Comparison of ENCODE assay signal across 8 cellular contexts in genomic region chr17:38800237-38800760, GRCh38. TPM values are rescaled to one million over a fixed set of nuclear protein-coding genes. Genes with fewer than 3 reads are reported as not detected.
DNase-seq lines count a peak whose midpoint lies in the region; ATAC-seq, FAIRE-seq and TF ChIP-seq lines count a peak whose summit lies in the region.

No MANE protein-coding gene starts in this region.

- in situ Hi-C loops in ACHN (cut with HindIII; ENCODE audit: low pct_ligation_motif_present, low pct_unique_long_range_greater_than_20kb, low sequenced_read_pairs): no loop called here

- peak overlapping the region; percentile 91 for H3K4me2 ChIP-seq in OCI-LY3 (ENCODE audit: low read length)

- TF ChIP-seq CTCF in OCI-LY3 (IDR thresholded peaks at IDR 0.05; ENCODE audit: low read depth, low read length) (no peak), pancreas (IDR thresholded peaks at IDR 0.05) (no peak)

- H3K9me3 ChIP-seq in OCI-LY3 (ENCODE audit: insufficient read depth, low read length): no peaks in the 10 kb centered on the region
- H3K9me3 ChIP-seq in pancreas: no peaks in the 10 kb centered on the region

- H3K4me3 ChIP-seq in OCI-LY3 (ENCODE audit: low read length) (peak overlapping the region; percentile 95), pancreas (peak overlapping the region; percentile 87 to 90 (median 89))

- H3K4me1 ChIP-seq in OCI-LY3 (ENCODE audit: low read length) (peaks cover 17% of the 10 kb centered on the region), pancreas (peaks cover 6 to 29% (median 16%) of the 10 kb centered on the region in 3 donors)

- no peak for ATAC-seq in pancreas
- no peak for ATAC-seq in sciatic nerve

- WGBS in pancreas, 2 donors: 16% methylated on average over 14 of the region's 14 CpGs

- intact Hi-C loops in pancreas (cut with DNase I): no loop called here
- intact Hi-C loops in sciatic nerve (cut with DNase I): no loop called here

- peaks cover 36% of the 10 kb centered on the region for H3K36me3 ChIP-seq in OCI-LY3 (replicated peaks; ENCODE audit: low read depth, low read length)
- H3K36me3 ChIP-seq in pancreas: peaks cover 0 to 35% (median 6%) of the 10 kb centered on the region in 3 donors

- peak overlapping the region; percentile 94 for H3K9ac ChIP-seq in OCI-LY3 (ENCODE audit: low read length)

- no peak for FAIRE-seq in pancreas (lab: Jason Lieb, UNC)

- H3K27ac ChIP-seq in OCI-LY3 (ENCODE audit: low read length) (peak overlapping the region; percentile 87), epithelial cell of prostate (peak overlapping the region; percentile 93), pancreas (peak overlapping the region; percentile 97 to 100 (median 100))

- H3K79me2 ChIP-seq in OCI-LY3 (ENCODE audit: low read length): peaks cover 39% of the 10 kb centered on the region

- H3K27me3 ChIP-seq in OCI-LY3 (ENCODE audit: low read depth, low read length) (no peaks in the 10 kb centered on the region), pancreas (no peaks in the 10 kb centered on the region)

- peak; percentile 49 for DNase-seq in ELF-1 (ENCODE audit: low read depth, low spot score)
- no peak for DNase-seq in epithelial cell of prostate (ENCODE audit: low read depth, low spot score)
- no peak for DNase-seq in pancreas
- no peak for DNase-seq in NCI-H524 (lab: John Stamatoyannopoulos, UW)
- DNase-seq in ACHN: no peak
- no peak for DNase-seq in sciatic nerve (ENCODE audit: low spot score)
- no peak for DNase-seq in stimulated activated CD4-positive, alpha-beta T cell treated with anti-CD3 and anti-CD28 coated beads, Interleukin-2, amount 100 ng/mL, for 48 hours

- 0 out of 2 replicates have a peak, but pooled peaks cover 9% of the 10 kb centered on the region for H4K20me1 ChIP-seq in OCI-LY3 (ENCODE audit: insufficient read depth, low read length)

- H2AFZ ChIP-seq in OCI-LY3 (ENCODE audit: low read depth, low read length): peak overlapping the region; percentile 45; the same call in 1 of the 2 replicates

RNA-seq across cellular contexts. Expression of gene PIP4K2B, which starts 0.9 kb away (rescaled TPM):
- total RNA-seq in pancreas (10 to 100 TPM in 5 of 6 donors, 1 to 10 TPM in 1; 9.0 to 22.2 (median 11.7) TPM), sciatic nerve (58.5 TPM)
- polyA plus RNA-seq in pancreas: 10 to 100 TPM; 14.2 to 17.0 TPM

RNA-seq across cellular contexts. Expression of gene CWC25, which starts 24.8 kb away (rescaled TPM):
- total RNA-seq in pancreas (10 to 100 TPM in 1 of 6 donors, 1 to 10 TPM in 5; 7.5 to 11.4 (median 8.0) TPM), sciatic nerve (25.6 TPM)
- polyA plus RNA-seq in pancreas: 10 to 100 TPM; 19.4 to 24.0 TPM

RNA-seq across cellular contexts. Expression of gene PSMB3, which starts 47.8 kb away (rescaled TPM):
- 10 to 100 TPM; 27.7 to 74.7 (median 54.5) TPM for total RNA-seq in pancreas
- 100 to 1,000 TPM; 104 to 107 TPM for polyA plus RNA-seq in pancreas
- 84.8 TPM for total RNA-seq in sciatic nerve

RNA-seq across cellular contexts. Expression of gene PCGF2, which starts 52.2 kb away (rescaled TPM):
- total RNA-seq in pancreas: 10 to 100 TPM; 12.9 to 25.2 (median 21.1) TPM
- polyA plus RNA-seq in pancreas: 10 to 100 TPM; 39.2 to 39.6 TPM
- 56.2 TPM for total RNA-seq in sciatic nerve

RNA-seq across cellular contexts. Expression of gene RPL23, which starts 53.2 kb away (rescaled TPM):
- total RNA-seq in pancreas (100 to 1,000 TPM; 569 to 994 (median 828) TPM), sciatic nerve (1,106 TPM)
- 1,000 to 10,000 TPM; 1,404 to 1,507 TPM for polyA plus RNA-seq in pancreas
